8 cellular contexts compared by ENCODE assay signal in the genomic region with DNA sequence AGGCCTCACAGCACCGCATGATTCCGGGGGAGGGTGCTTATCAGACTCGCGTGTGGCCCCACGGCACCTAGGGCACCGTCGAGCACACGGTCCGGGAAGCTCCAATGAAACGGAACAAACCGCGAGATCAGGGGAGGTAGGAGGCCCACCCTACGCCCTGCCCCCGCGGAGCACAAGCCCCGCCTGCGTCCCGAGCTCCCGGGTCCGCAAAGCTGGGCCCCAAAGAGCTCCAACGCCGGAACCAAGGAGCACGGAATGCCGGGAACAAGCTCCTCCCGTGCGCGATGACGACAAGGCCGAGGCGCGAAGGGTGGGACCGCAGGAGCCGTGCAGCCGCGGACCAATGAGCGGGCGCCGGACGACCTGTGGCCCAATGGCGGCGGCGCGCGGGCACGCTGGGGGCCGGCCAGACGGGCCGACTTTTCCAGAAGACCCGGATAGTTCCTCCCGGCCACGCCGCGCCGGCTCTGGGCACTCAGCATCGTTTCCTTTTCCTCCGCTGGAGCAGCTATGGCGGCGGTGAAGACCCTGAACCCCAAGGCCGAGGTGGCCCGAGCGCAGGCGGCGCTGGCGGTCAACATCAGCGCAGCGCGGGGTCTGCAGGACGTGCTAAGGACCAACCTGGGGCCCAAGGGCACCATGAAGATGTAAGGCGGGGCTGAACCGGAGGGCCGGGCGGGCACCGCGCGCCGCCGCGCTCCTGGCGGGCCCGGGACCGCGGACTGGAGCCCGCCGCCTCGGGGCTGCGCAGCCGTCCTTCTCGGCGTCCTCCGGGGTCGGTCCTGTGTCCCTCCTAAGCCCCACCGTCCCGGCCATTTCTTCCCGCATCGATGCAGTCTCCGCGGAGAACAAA. TPM values are rescaled to one million over a fixed set of nuclear protein-coding genes. Genes with fewer than 3 reads are reported as not detected.
A peak's percentile ranks its signal among the peaks of the same experiment; 100 is the strongest.
DNase-seq lines count a peak whose midpoint lies in the region; ATAC-seq and TF ChIP-seq lines count a peak whose summit lies in the region.

A gene with protein sequence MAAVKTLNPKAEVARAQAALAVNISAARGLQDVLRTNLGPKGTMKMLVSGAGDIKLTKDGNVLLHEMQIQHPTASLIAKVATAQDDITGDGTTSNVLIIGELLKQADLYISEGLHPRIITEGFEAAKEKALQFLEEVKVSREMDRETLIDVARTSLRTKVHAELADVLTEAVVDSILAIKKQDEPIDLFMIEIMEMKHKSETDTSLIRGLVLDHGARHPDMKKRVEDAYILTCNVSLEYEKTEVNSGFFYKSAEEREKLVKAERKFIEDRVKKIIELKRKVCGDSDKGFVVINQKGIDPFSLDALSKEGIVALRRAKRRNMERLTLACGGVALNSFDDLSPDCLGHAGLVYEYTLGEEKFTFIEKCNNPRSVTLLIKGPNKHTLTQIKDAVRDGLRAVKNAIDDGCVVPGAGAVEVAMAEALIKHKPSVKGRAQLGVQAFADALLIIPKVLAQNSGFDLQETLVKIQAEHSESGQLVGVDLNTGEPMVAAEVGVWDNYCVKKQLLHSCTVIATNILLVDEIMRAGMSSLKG (plus strand): TSS at position 427 of the 853 bp plus-strand sequence. CDS start 84 bp downstream, at position 511.
A gene (minus strand): TSS at position 106 of the 853 bp plus-strand sequence. CDS start 30,232 bp downstream, outside the sequence.

- H3K23ac ChIP-seq in IMR-90 (ENCODE audit: low read depth, low read length) = peak within 1 kb of the TSS; percentile 90

- H3K4me1 ChIP-seq in IMR-90 (ENCODE audit: control insufficient read depth, insufficient read depth, low read length) (peaks cover 7% of the 10 kb centered on the region; the same call in 1 of the 2 replicates), mucosa of descending colon (ENCODE audit: low read depth) (peaks cover 34% of the 10 kb centered on the region)

- peak within 1 kb of the TSS; percentile 98 for H2AK9ac ChIP-seq in IMR-90 (replicated peaks; ENCODE audit: low read depth, low read length, poor library complexity)

- H3K4me3 ChIP-seq in IMR-90 (ENCODE audit: insufficient read depth, low read depth, low read length) (peak within 1 kb of the TSS; percentile 81), epithelial cell of esophagus (ENCODE audit: low read length) (peak within 1 kb of the TSS; percentile 94), mucosa of descending colon (peak within 1 kb of the TSS; percentile 94)

- H4K5ac ChIP-seq in IMR-90 (ENCODE audit: low read depth, low read length) = peak within 1 kb of the TSS; percentile 83

- 0 out of 2 replicates have a peak, but pooled peaks cover 2% of the 10 kb centered on the region for H3K9me1 ChIP-seq in IMR-90 (ENCODE audit: insufficient read depth, low read length)

- H3K56ac ChIP-seq in IMR-90 (ENCODE audit: extremely low read depth, insufficient read depth, low read length) = peak within 1 kb of the TSS; percentile 86

- peak within 1 kb of the TSS; percentile 97 for H2AK5ac ChIP-seq in IMR-90 (ENCODE audit: low read depth, low read length)

- no peaks in the 10 kb centered on the region for H4K20me1 ChIP-seq in IMR-90 (ENCODE audit: insufficient read depth, low read length)

- peak within 1 kb of the TSS; percentile 45; the same call in 1 of the 2 replicates for H2BK120ac ChIP-seq in IMR-90 (ENCODE audit: low read depth, low read length)

- TF ChIP-seq CTCF in IMR-90 (conservative IDR thresholded peaks at IDR 0.05; ENCODE audit: low read depth, low read length) (no peak), epithelial cell of esophagus (IDR thresholded peaks at IDR 0.05; ENCODE audit: insufficient read depth, low read depth, low read length, missing control alignments) (no peak), mucosa of descending colon (IDR thresholded peaks at IDR 0.05) (no peak)

- DNase-seq in DMS 273 (lab: John Stamatoyannopoulos, UW; ENCODE audit: unreplicated experiment) = peak; percentile 100
- DNase-seq in IMR-90 = peak; percentile 98
- peak; percentile 94 for DNase-seq in OCI-M1 (lab: John Stamatoyannopoulos, UW)
- peak; percentile 94 for DNase-seq in activated T-cell treated with anti-CD3 and anti-CD28 coated beads for 24 hours (ENCODE audit: low read depth)
- DNase-seq in epithelial cell of esophagus (ENCODE audit: low read depth) = peak; percentile 99
- DNase-seq in mucosa of descending colon = peak; percentile 98
- peak; percentile 92 for DNase-seq in stimulated activated CD8-positive, alpha-beta memory T cell treated with anti-CD3 and anti-CD28 coated beads, Interleukin-4, amount 100 ng/mL, for 24 hours (ENCODE audit: low read depth)

- peak within 1 kb of the TSS; percentile 92 for H3K4me2 ChIP-seq in IMR-90 (ENCODE audit: low read depth, low read length)

- TF ChIP-seq POLR2A in IMR-90 (IDR thresholded peaks at IDR 0.05; ENCODE audit: low read depth, low read length) = peak; percentile 88

- dilution Hi-C loops in IMR-90 (cut with HindIII; ENCODE audit: low sequenced_read_pairs, unreplicated experiment) = no loop called here

- POLR2A ChIA-PET in IMR-90 (lab: Charles Lee; ENCODE audit: unreplicated experiment) = interaction anchor here (1.3 to 1.4 kb wide), 2 partner anchors 11 to 13 kb away, joined by 6 to 7 read pairs; a partner anchor contains a TSS

- peak within 1 kb of the TSS; percentile 93 for H3K4ac ChIP-seq in IMR-90 (ENCODE audit: low read depth, low read length)

- H3K27ac ChIP-seq in IMR-90 (ENCODE audit: insufficient read depth, low read length) = peak within 1 kb of the TSS; percentile 92

- H2AFZ ChIP-seq in IMR-90 (replicated peaks; ENCODE audit: low read length, poor library complexity) = peak within 1 kb of the TSS; percentile 95

- H3K14ac ChIP-seq in IMR-90 (replicated peaks; ENCODE audit: low read depth, low read length) = peak within 1 kb of the TSS; percentile 95

- intact Hi-C loops in IMR-90 (cut with micrococcal nuclease) (loop anchor here (1.0 to 5.0 kb wide), 3 partner anchors 11 to 44 kb away; no protein-coding TSS in a partner anchor), mucosa of descending colon (cut with DNase I, micrococcal nuclease) (no loop called here)

- peak within 1 kb of the TSS; percentile 97 to 98 for H4K8ac ChIP-seq in IMR-90 (ENCODE audit: low read depth in 2 of 2, low read length in 2 of 2)

- peak; percentile 99 for ATAC-seq in GM21528 (IDR thresholded peaks at IDR 0.05; ENCODE audit: low FRiP score, unreplicated experiment)
- ATAC-seq in IMR-90 (ENCODE audit: low read depth) = peak; percentile 95
- peak; percentile 98 for ATAC-seq in mucosa of descending colon

- H3K36me3 ChIP-seq in IMR-90 (ENCODE audit: control insufficient read depth, insufficient read depth, low read length) = peaks cover 15% of the 10 kb centered on the region
- peaks cover 4% of the 10 kb centered on the region for H3K36me3 ChIP-seq in mucosa of descending colon (ENCODE audit: low read depth)

- no peak within 1 kb of the TSS for H2BK20ac ChIP-seq in IMR-90 (ENCODE audit: low read depth, low read length)

- H4K91ac ChIP-seq in IMR-90 (ENCODE audit: insufficient read depth, low read depth, low read length) = peak within 1 kb of the TSS; percentile 87

- in situ Hi-C loops in IMR-90 (cut with MboI; ENCODE audit: low sequenced_read_pairs) = no loop called here

- BruUV-seq in IMR-90 (replicated peaks; lab: Mats Ljungman, UMichigan) = TSS peak; percentile 69

- peak within 1 kb of the TSS; percentile 78 for H2BK5ac ChIP-seq in IMR-90 (ENCODE audit: low read depth, low read length, poor library complexity, severe bottlenecking)

- H3K9me3 ChIP-seq in IMR-90 (ENCODE audit: control insufficient read depth, insufficient read depth, low read length) (no peaks in the 10 kb centered on the region), mucosa of descending colon (no peaks in the 10 kb centered on the region)

- WGBS in IMR-90 (ENCODE audit: extremely low coverage in 2 of 2, insufficient read length in 1 of 2), 2 experiments = 0% methylated on average over 55 of the region's 97 CpGs; no CpG with 5 or more reads in 1 of the 2 experiments

- H2BK15ac ChIP-seq in IMR-90 (ENCODE audit: low read depth, low read length) = no peak within 1 kb of the TSS; the same call in 2 of the 3 replicates

- peaks cover 28 to 42% of the 10 kb centered on the region in 2 experiments for H3K79me1 ChIP-seq in IMR-90 (ENCODE audit: low read depth in 1 of 2, low read length in 2 of 2)

- no peaks in the 10 kb centered on the region for H3K27me3 ChIP-seq in IMR-90 (ENCODE audit: control insufficient read depth, insufficient read depth, low read length)

- H3K18ac ChIP-seq in IMR-90 (ENCODE audit: low read depth, low read length) = peak within 1 kb of the TSS; percentile 56

- CTCF ChIA-PET in IMR-90 (lab: Yijun Ruan, JAX) = interaction anchor here (0.6 to 1.4 kb wide), 2 partner anchors 14 to 428 kb away, joined by 3 read pairs; no protein-coding TSS in a partner anchor

- no peak for TF ChIP-seq RAD21 in IMR-90 (IDR thresholded peaks at IDR 0.05; ENCODE audit: low read length)

- peak within 1 kb of the TSS; percentile 94 for H3K9ac ChIP-seq in IMR-90 (ENCODE audit: low read depth, low read length)

TF ChIP-seq in IMR-90, 13 proteins besides CTCF, POLR2A, EP300 and RAD21 (continues in another document):
- TF ChIP-seq FOS (IDR thresholded peaks at IDR 0.05; ENCODE audit: low read depth, low read length) (peak; percentile 17; the same call in 1 of the 2 replicates), CEBPB (IDR thresholded peaks at IDR 0.05; ENCODE audit: low read depth, low read length) (no peak), RFX5 (IDR thresholded peaks at IDR 0.05; ENCODE audit: low read depth, low read length) (0 out of 2 replicates have a peak, but pooled peaks have one; percentile 10), SMC3 (IDR thresholded peaks at IDR 0.05; ENCODE audit: low read depth, low read length) (no peak)
- TF ChIP-seq, protein P1, sequence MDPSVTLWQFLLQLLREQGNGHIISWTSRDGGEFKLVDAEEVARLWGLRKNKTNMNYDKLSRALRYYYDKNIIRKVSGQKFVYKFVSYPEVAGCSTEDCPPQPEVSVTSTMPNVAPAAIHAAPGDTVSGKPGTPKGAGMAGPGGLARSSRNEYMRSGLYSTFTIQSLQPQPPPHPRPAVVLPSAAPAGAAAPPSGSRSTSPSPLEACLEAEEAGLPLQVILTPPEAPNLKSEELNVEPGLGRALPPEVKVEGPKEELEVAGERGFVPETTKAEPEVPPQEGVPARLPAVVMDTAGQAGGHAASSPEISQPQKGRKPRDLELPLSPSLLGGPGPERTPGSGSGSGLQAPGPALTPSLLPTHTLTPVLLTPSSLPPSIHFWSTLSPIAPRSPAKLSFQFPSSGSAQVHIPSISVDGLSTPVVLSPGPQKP (IDR thresholded peaks at IDR 0.05; ENCODE audit: borderline replicate concordance, low read depth, low read length) = no peak

RNA-seq across cellular contexts. Expression of the first gene that starts in this region (rescaled TPM):
- 265 and 311 TPM in 2 replicates for total RNA-seq in IMR-90 (2012; rRNA removed)
- polyA plus RNA-seq in IMR-90 (2012; rRNA removed) = 133 and 135 TPM in 2 replicates
- 29.8 and 49.8 TPM in 2 replicates for polyA plus RNA-seq in IMR-90 (2012; cell fraction: cytosol; rRNA removed)
- polyA plus RNA-seq in IMR-90 (2012; cell fraction: nucleus; rRNA removed; ENCODE audit: low replicate concordance) = 22.8 and 122 TPM in 2 replicates
- total RNA-seq in mucosa of descending colon = 10 to 100 TPM; 62.7 to 92.1 (median 83.4) TPM

RNA-seq across cellular contexts. Expression of the second gene that starts in this region (rescaled TPM):
- total RNA-seq in IMR-90 (2012; rRNA removed) (48.4 and 55.8 TPM in 2 replicates), mucosa of descending colon (10 to 100 TPM in 2 of 3 donors, 1 to 10 TPM in 1; 8.0 to 12.0 (median 11.4) TPM)
- 30.0 and 31.8 TPM in 2 replicates for polyA plus RNA-seq in IMR-90 (2012; rRNA removed)
- 18.3 and 22.0 TPM in 2 replicates for polyA plus RNA-seq in IMR-90 (2012; cell fraction: cytosol; rRNA removed)
- polyA plus RNA-seq in IMR-90 (2012; cell fraction: nucleus; rRNA removed; ENCODE audit: low replicate concordance) = 8.3 and 15.5 TPM in 2 replicates

Comparison
In these comparisons a context has a peak if more than half of its experiments do, and no peak if none do; other contexts are left out.
1. Peak in every context shown above with its lines: DNase-seq, ATAC-seq, H3K4me3 ChIP-seq and H3K27ac ChIP-seq.